Comparison of ENCODE assay signal across 8 cellular contexts in genomic region chr20:53608456-53609413, GRCh38. TPM values are rescaled to one million over a fixed set of nuclear protein-coding genes. Genes with fewer than 3 reads are reported as not detected.
DNase-seq lines count a peak whose midpoint lies in the region; ATAC-seq and TF ChIP-seq lines count a peak whose summit lies in the region.

No MANE protein-coding gene starts in this region.

- no peaks in the 10 kb centered on the region for H3K9me3 Mint-ChIP-seq in activated naive CD4-positive, alpha-beta T cell treated with anti-CD3 and anti-CD28 coated beads, Interleukin-2, amount 50 U/mL, for 72 hours

- H3K27ac Mint-ChIP-seq in activated naive CD4-positive, alpha-beta T cell treated with anti-CD3 and anti-CD28 coated beads, Interleukin-2, amount 50 U/mL, for 72 hours, result peak overlapping the region; percentile 96

- H3K4me3 ChIP-seq in tibial nerve, result no peak overlapping the region

- peak in 1 of 2 donors; percentile 54 for TF ChIP-seq EP300 in tibial nerve (IDR thresholded peaks at IDR 0.05)

- peak overlapping the region in 3 of 4 donors; percentile 51 to 56 (median 56) for H3K27ac ChIP-seq in tibial nerve

- ATAC-seq in activated naive CD4-positive, alpha-beta T cell treated with anti-CD3 and anti-CD28 coated beads, Interleukin-2, amount 50 U/mL, for 72 hours, result peak; percentile 19 to 36
- peak; percentile 53 for ATAC-seq in left colon

- TF ChIP-seq CTCF in tibial nerve (IDR thresholded peaks at IDR 0.05), result no peak

- intact Hi-C loops in left colon (cut with DNase I, micrococcal nuclease), result no loop called here

- H3K9me3 ChIP-seq in tibial nerve, result no peaks in the 10 kb centered on the region

- no peak for TF ChIP-seq POLR2A in tibial nerve (IDR thresholded peaks at IDR 0.05)

- H3K36me3 ChIP-seq in tibial nerve, result no peaks in the 10 kb centered on the region

- H3K4me1 ChIP-seq in tibial nerve, result peaks cover 0 to 34% (median 5%) of the 10 kb centered on the region in 4 donors

- H3K27me3 ChIP-seq in tibial nerve, result no peaks in the 10 kb centered on the region

- DNase-seq in activated T-cell treated with anti-CD3 and anti-CD28 coated beads, Interleukin-2, amount 50 U/mL, for 1 hour, result peak; percentile 38
- DNase-seq in activated T-cell treated with anti-CD3 and anti-CD28 coated beads for 4 hours, result no peak
- DNase-seq in activated naive CD4-positive, alpha-beta T cell treated with anti-CD3 and anti-CD28 coated beads, Interleukin-2, amount 50 U/mL, for 72 hours (ENCODE audit: low spot score in 2 of 2), result no peak
- peak; percentile 54 to 56 for DNase-seq in left colon
- no peak for DNase-seq in tibial nerve (ENCODE audit: low spot score in 2 of 2)
- no peak for DNase-seq in globus pallidus (ENCODE audit: low spot score)
- DNase-seq in NCI-H524 treated with DMSO at 0.1 percent for 48 hours (lab: John Stamatoyannopoulos, UW), result no peak
- DNase-seq in GM19238 (ENCODE audit: insufficient read length, low spot score), result no peak

- H3K36me3 Mint-ChIP-seq in activated naive CD4-positive, alpha-beta T cell treated with anti-CD3 and anti-CD28 coated beads, Interleukin-2, amount 50 U/mL, for 72 hours, result peaks cover 9 to 13% of the 10 kb centered on the region in 2 donors

- 77 to 82% methylated on average over 35 of the region's 35 CpGs for WGBS in tibial nerve, 2 donors

RNA-seq across cellular contexts. Expression of gene ZNF217, which starts 15.1 kb away (rescaled TPM):
- 10 to 100 TPM; 58.6 to 62.0 TPM for total RNA-seq in activated naive CD4-positive, alpha-beta T cell treated with anti-CD3 and anti-CD28 coated beads, Interleukin-2, amount 50 U/mL, for 72 hours
- 10 to 100 TPM; 58.2 to 70.0 TPM for total RNA-seq in left colon
- total RNA-seq in tibial nerve, result 10 to 100 TPM; 21.4 to 24.3 (median 23.1) TPM

Comparison
In these comparisons a context has a peak if more than half of its experiments do, and no peak if none do; other contexts are left out.
1. DNase-seq: peak in activated T-cell treated with anti-CD3 and anti-CD28 coated beads, Interleukin-2, amount 50 U/mL, for 1 hour (single experiment) and left colon (2 of 2); none in activated T-cell treated with anti-CD3 and anti-CD28 coated beads for 4 hours (single experiment), activated naive CD4-positive, alpha-beta T cell treated with anti-CD3 and anti-CD28 coated beads, Interleukin-2, amount 50 U/mL, for 72 hours (0 of 2), tibial nerve (0 of 2), globus pallidus (single experiment), NCI-H524 treated with DMSO at 0.1 percent for 48 hours (single experiment) and GM19238 (single experiment).